12 cellular contexts compared by ENCODE assay signal in genomic region chr12:110370732-110371141, GRCh38. TPM values are rescaled to one million over a fixed set of nuclear protein-coding genes. Genes with fewer than 3 reads are reported as not detected.
DNase-seq lines count a peak whose midpoint lies in the region; ATAC-seq and TF ChIP-seq lines count a peak whose summit lies in the region.
"Had no signal": no experiment of that assay in that cellular context is flagged by ENCODE, and none has a peak within 500 bp of the region (broad histone marks: within the 10 kb centered on the region; RNA-seq: fewer than 3 reads in every experiment).

No MANE protein-coding gene starts in this region.

- CTCF ChIA-PET in AG04450 (lab: Charles Lee): interaction anchor here (0.6 to 1.3 kb wide), 2 partner anchors 61 to 269 kb away, joined by 3 to 6 read pairs; no protein-coding TSS in a partner anchor
- CTCF ChIA-PET in RWPE1 (lab: Yijun Ruan, JAX): interaction anchor here (0.6 to 1.0 kb wide), 3 partner anchors 15 to 63 kb away, joined by 3 to 8 read pairs (median 4); no protein-coding TSS in a partner anchor
- CTCF ChIA-PET in activated CD8-positive, alpha-beta T cell treated with anti-CD3 and anti-CD28 coated beads for 36 hours (lab: Charles Lee): no interaction called here

- TF ChIP-seq CTCF in AG04450 (IDR thresholded peaks at IDR 0.05; ENCODE audit: low read depth, low read length) (peak; percentile 19; the same call in 1 of the 2 replicates), GM23338 (conservative IDR thresholded peaks at IDR 0.05; ENCODE audit: low read depth in 2 of 2) (no peak), RWPE1 (conservative IDR thresholded peaks at IDR 0.05; ENCODE audit: low read depth) (no peak), lower leg skin (IDR thresholded peaks at IDR 0.05) (no peak)
- TF ChIP-seq CTCF in activated CD8-positive, alpha-beta T cell treated with anti-CD3 and anti-CD28 coated beads for 36 hours (IDR thresholded peaks at IDR 0.05): no peak

- intact Hi-C loops in lower leg skin (cut with DNase I; ENCODE audit: low total_unique reads): no loop called here
- intact Hi-C loops in activated CD8-positive, alpha-beta T cell treated with anti-CD3 and anti-CD28 coated beads for 36 hours (cut with micrococcal nuclease): no loop called here

- H3F3A ChIP-seq in GM23338 (replicated peaks; ENCODE audit: low read depth): peaks cover 13% of the 10 kb centered on the region

- H3K9me3 ChIP-seq in AG04450 (ENCODE audit: control insufficient read depth, insufficient read depth, low read length): no peaks in the 10 kb centered on the region
- H3K9me3 ChIP-seq: psoas muscle had no signal

- no peak for TF ChIP-seq POLR2A in lower leg skin (IDR thresholded peaks at IDR 0.05)

- no peaks in the 10 kb centered on the region for H3K79me2 ChIP-seq in GM23338 (replicated peaks; ENCODE audit: insufficient read depth)

- POLR2A ChIA-PET in AG04450 (lab: Yijun Ruan, JAX): interaction anchor here (0.5 to 1.5 kb wide), 2 partner anchors 14 to 61 kb away, joined by 3 to 8 read pairs; no protein-coding TSS in a partner anchor
- POLR2A ChIA-PET in RWPE1 (lab: Yijun Ruan, JAX; ENCODE audit: low non-redundant PET): interaction anchor here (0.5 kb wide), 1 partner anchor 60 kb away, joined by 6 read pairs; no protein-coding TSS in a partner anchor
- POLR2A ChIA-PET in activated CD8-positive, alpha-beta T cell treated with anti-CD3 and anti-CD28 coated beads for 36 hours (lab: Charles Lee): interaction anchor here (0.9 to 1.2 kb wide), 2 partner anchors 21 to 54 kb away, joined by 4 read pairs; no protein-coding TSS in a partner anchor

- no peak overlapping the region for H3K4me3 Mint-ChIP-seq in GM23338
- no peak overlapping the region for H3K4me3 Mint-ChIP-seq in activated CD8-positive, alpha-beta T cell treated with anti-CD3 and anti-CD28 coated beads for 36 hours
- H3K4me3 Mint-ChIP-seq: activated naive CD8-positive, alpha-beta T cell treated with anti-CD3 and anti-CD28 coated beads, Interleukin-2, amount 10 ng/mL, durations not matched to agents 7 days and 5 days had no signal

- no peak overlapping the region for H3K4me2 ChIP-seq in GM23338

- H3K4me3 ChIP-seq in AG04450 (ENCODE audit: low read depth, low read length): no peak overlapping the region
- no peak overlapping the region for H3K4me3 ChIP-seq in GM23338
- H3K4me3 ChIP-seq in lower leg skin (ENCODE audit: low read depth, poor library complexity, severe bottlenecking): no peak overlapping the region
- H3K4me3 ChIP-seq: psoas muscle had no signal

- H3K4me1 Mint-ChIP-seq in GM23338: no peaks in the 10 kb centered on the region
- no peaks in the 10 kb centered on the region for H3K4me1 Mint-ChIP-seq in activated CD8-positive, alpha-beta T cell treated with anti-CD3 and anti-CD28 coated beads for 36 hours (ENCODE audit: low read depth)

- no peak overlapping the region for H3K27ac ChIP-seq in AG04450 (ENCODE audit: low read depth, low read length)
- peak overlapping the region; percentile 66; the same call in 1 of the 2 replicates for H3K27ac ChIP-seq in GM23338 (ENCODE audit: low read depth)
- H3K27ac ChIP-seq in RWPE1: peak overlapping the region; percentile 71
- H3K27ac ChIP-seq: psoas muscle had no signal

- H3K27me3 ChIP-seq in AG04450 (ENCODE audit: control insufficient read depth, insufficient read depth, low read length): no peaks in the 10 kb centered on the region
- H3K27me3 ChIP-seq in GM23338 (ENCODE audit: insufficient read depth): no peaks in the 10 kb centered on the region

- no peaks in the 10 kb centered on the region for H3K4me1 ChIP-seq in GM23338 (ENCODE audit: insufficient read depth)

- H4K20me1 ChIP-seq in GM23338 (replicated peaks; ENCODE audit: insufficient read depth): no peaks in the 10 kb centered on the region; the same call in 1 of the 2 replicates

- H3K36me3 ChIP-seq in GM23338 (ENCODE audit: insufficient read depth): peaks cover 26% of the 10 kb centered on the region

- H3K9me3 Mint-ChIP-seq in GM23338: no peaks in the 10 kb centered on the region
- no peaks in the 10 kb centered on the region for H3K9me3 Mint-ChIP-seq in activated CD8-positive, alpha-beta T cell treated with anti-CD3 and anti-CD28 coated beads for 36 hours
- H3K9me3 Mint-ChIP-seq: activated naive CD8-positive, alpha-beta T cell treated with anti-CD3 and anti-CD28 coated beads, Interleukin-2, amount 10 ng/mL, durations not matched to agents 7 days and 5 days had no signal

- peaks cover 2% of the 10 kb centered on the region for H3K27me3 Mint-ChIP-seq in GM23338 (ENCODE audit: insufficient read depth, low read depth, poor library complexity)
- no peaks in the 10 kb centered on the region for H3K27me3 Mint-ChIP-seq in activated CD8-positive, alpha-beta T cell treated with anti-CD3 and anti-CD28 coated beads for 36 hours
- H3K27me3 Mint-ChIP-seq: activated naive CD8-positive, alpha-beta T cell treated with anti-CD3 and anti-CD28 coated beads, Interleukin-2, amount 10 ng/mL, durations not matched to agents 7 days and 5 days had no signal

- WGBS in lower leg skin, 2 donors: 31 to 37% methylated on average over 11 to 13 of the region's 13 CpGs

- ATAC-seq in GM23338: peak; percentile 37
- ATAC-seq in activated CD8-positive, alpha-beta T cell treated with anti-CD3 and anti-CD28 coated beads for 36 hours: no peak
- no peak for ATAC-seq in HG03135 (IDR thresholded peaks at IDR 0.05; ENCODE audit: unreplicated experiment)
- ATAC-seq: psoas muscle had no signal

- DNase-seq in AG04450 (ENCODE audit: low read depth, low spot score): no peak
- no peak for DNase-seq in GM23338 (ENCODE audit: low spot score)
- peak; percentile 85 for DNase-seq in RWPE1 (ENCODE audit: low spot score)
- DNase-seq in lower leg skin (ENCODE audit: low spot score in 2 of 2): peak; percentile 43 to 83
- DNase-seq in NCI-H226: no peak
- no peak for DNase-seq in activated CD8-positive, alpha-beta T cell treated with anti-CD3 and anti-CD28 coated beads for 36 hours
- no peak for DNase-seq in anterior cingulate cortex (lab: John Stamatoyannopoulos, UW)
- DNase-seq: activated naive CD8-positive, alpha-beta T cell treated with anti-CD3 and anti-CD28 coated beads, Interleukin-2, amount 10 ng/mL, durations not matched to agents 7 days and 5 days; C1 segment of cervical spinal cord; psoas muscle; SHP77 treated with DMSO at 0.1 percent for 48 hours had no signal

- H3K27ac Mint-ChIP-seq in GM23338: no peak overlapping the region
- no peak overlapping the region for H3K27ac Mint-ChIP-seq in activated CD8-positive, alpha-beta T cell treated with anti-CD3 and anti-CD28 coated beads for 36 hours
- H3K27ac Mint-ChIP-seq: activated naive CD8-positive, alpha-beta T cell treated with anti-CD3 and anti-CD28 coated beads, Interleukin-2, amount 10 ng/mL, durations not matched to agents 7 days and 5 days had no signal

- no peak overlapping the region for H2AFZ ChIP-seq in GM23338

- peaks cover 51% of the 10 kb centered on the region for H3K36me3 Mint-ChIP-seq in GM23338 (ENCODE audit: low read depth)
- peaks cover 7% of the 10 kb centered on the region for H3K36me3 Mint-ChIP-seq in activated CD8-positive, alpha-beta T cell treated with anti-CD3 and anti-CD28 coated beads for 36 hours (ENCODE audit: low read depth)

- no peaks in the 10 kb centered on the region for H3K9me2 ChIP-seq in GM23338 (ENCODE audit: insufficient read depth)

TF ChIP-seq in GM23338, 12 proteins besides CTCF, POLR2A, EP300 and RAD21 (continues in another document):
- TF ChIP-seq POLR2AphosphoS5 (IDR thresholded peaks at IDR 0.05; ENCODE audit: low read depth): no peak
- no peak for TF ChIP-seq REST (IDR thresholded peaks at IDR 0.05; ENCODE audit: unreplicated experiment)
- no peak for TF ChIP-seq JUNB (IDR thresholded peaks at IDR 0.05; ENCODE audit: unreplicated experiment)
- TF ChIP-seq ZNF114 (CRISPR knock-in tag; IDR thresholded peaks at IDR 0.05): no peak
- TF ChIP-seq EZH2 (IDR thresholded peaks at IDR 0.05; ENCODE audit: low read depth, unreplicated experiment): no peak

RNA-seq across cellular contexts. Expression of gene ANAPC7, which starts 32.8 kb away (rescaled TPM):
- polyA plus RNA-seq in AG04450 (2011; rRNA removed): 48.7 and 58.8 TPM in 2 replicates
- 37.0 and 41.7 TPM in 2 replicates for polyA minus RNA-seq in AG04450 (2011; rRNA and poly(A)+ RNA removed)
- total RNA-seq in GM23338 (2014; rRNA removed; shearing (Covaris generic)): 92.7 and 99.3 TPM in 2 replicates
- 59.0 and 71.0 TPM in 2 replicates for polyA plus RNA-seq in GM23338 (2016; fragmentation: Nextera tagmentation; extraction: Ambion mirVana)
- total RNA-seq in lower leg skin: 10 to 100 TPM; 28.4 to 42.0 (median 37.3) TPM
- total RNA-seq in activated CD8-positive, alpha-beta T cell treated with anti-CD3 and anti-CD28 coated beads for 36 hours: 10 to 100 TPM; 44.9 to 52.9 TPM

Comparison
In these comparisons a context has a peak if more than half of its experiments do, and no peak if none do; other contexts are left out.
1. DNase-seq: peak in RWPE1 (single experiment) and lower leg skin (2 of 2); none in AG04450 (single experiment), GM23338 (single experiment), NCI-H226 (single experiment), activated CD8-positive, alpha-beta T cell treated with anti-CD3 and anti-CD28 coated beads for 36 hours (single experiment) and anterior cingulate cortex (0 of 58).